Comparison of ENCODE assay signal across 8 cellular contexts in the genomic region with DNA sequence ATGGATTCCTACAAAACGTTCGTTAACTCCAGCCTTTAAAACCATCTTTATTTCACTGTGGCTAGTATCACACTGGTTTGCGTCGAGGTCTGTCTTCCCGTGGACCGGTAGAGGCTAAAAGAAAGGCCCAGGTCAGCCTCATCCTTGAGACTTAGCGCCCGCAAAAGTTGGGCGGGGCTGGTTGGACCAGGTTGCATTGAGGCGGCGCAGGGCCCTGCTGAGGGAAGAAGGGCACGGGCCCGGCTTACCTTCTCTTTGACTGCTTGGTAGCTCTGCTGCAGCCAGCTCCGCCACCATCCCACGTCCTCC. TPM values are rescaled to one million over a fixed set of nuclear protein-coding genes. Genes with fewer than 3 reads are reported as not detected.
DNase-seq lines count a peak whose midpoint lies in the region; ATAC-seq and TF ChIP-seq lines count a peak whose summit lies in the region.

No MANE protein-coding gene starts in this region.

- CTCF ChIA-PET in activated CD4-positive, alpha-beta memory T cell treated with anti-CD3 and anti-CD28 coated beads for 36 hours (lab: Charles Lee): interaction anchor here (1.0 to 3.1 kb wide), 7 partner anchors 11 to 178 kb away, joined by 3 to 17 read pairs (median 4); partner anchors contain the start of gene MARCKSL1

- H3K9me3 Mint-ChIP-seq in activated CD4-positive, alpha-beta memory T cell treated with anti-CD3 and anti-CD28 coated beads for 36 hours: peaks cover 2% of the 10 kb centered on the region

- peak overlapping the region; percentile 92 for H3K4me3 ChIP-seq in fibroblast of mammary gland (ENCODE audit: control insufficient read depth, low read depth, low read length)

- H3K27me3 Mint-ChIP-seq in activated CD4-positive, alpha-beta memory T cell treated with anti-CD3 and anti-CD28 coated beads for 36 hours: no peaks in the 10 kb centered on the region

- DNase-seq in activated T-cell treated with anti-CD3 and anti-CD28 coated beads for 4 hours: peak; percentile 8
- no peak for DNase-seq in activated T-cell treated with anti-CD3 and anti-CD28 coated beads, Interleukin-2, amount 50 U/mL, for 48 hours
- peak; percentile 49 for DNase-seq in activated CD4-positive, alpha-beta memory T cell treated with anti-CD3 and anti-CD28 coated beads for 36 hours
- DNase-seq in fibroblast of mammary gland (ENCODE audit: low read depth): no peak
- DNase-seq in omental fat pad (ENCODE audit: low spot score): no peak
- DNase-seq in ecto neural progenitor cell (ENCODE audit: low spot score): no peak
- no peak for DNase-seq in MV-4-11 (lab: John Stamatoyannopoulos, UW)

- peaks cover 22% of the 10 kb centered on the region for H3K4me1 Mint-ChIP-seq in activated CD4-positive, alpha-beta memory T cell treated with anti-CD3 and anti-CD28 coated beads for 36 hours (ENCODE audit: low read depth)

- peak overlapping the region; percentile 94 for H3K4me3 Mint-ChIP-seq in activated CD4-positive, alpha-beta memory T cell treated with anti-CD3 and anti-CD28 coated beads for 36 hours

- ATAC-seq in HG03439 (IDR thresholded peaks at IDR 0.05; ENCODE audit: unreplicated experiment): peak; percentile 22
- peak; percentile 1 for ATAC-seq in omental fat pad (ENCODE audit: low FRiP score)

- TF ChIP-seq CTCF in fibroblast of mammary gland (conservative IDR thresholded peaks at IDR 0.05; ENCODE audit: control insufficient read depth, insufficient read depth, low read depth, low read length): no peak
- no peak for TF ChIP-seq CTCF in omental fat pad (IDR thresholded peaks at IDR 0.05)

- peaks cover 5% of the 10 kb centered on the region for H3K36me3 Mint-ChIP-seq in activated CD4-positive, alpha-beta memory T cell treated with anti-CD3 and anti-CD28 coated beads for 36 hours

- peak overlapping the region; percentile 90 for H3K27ac Mint-ChIP-seq in activated CD4-positive, alpha-beta memory T cell treated with anti-CD3 and anti-CD28 coated beads for 36 hours

- POLR2A ChIA-PET in activated CD4-positive, alpha-beta memory T cell treated with anti-CD3 and anti-CD28 coated beads for 36 hours (lab: Charles Lee): interaction anchor here (1.1 to 2.1 kb wide), 8 partner anchors 8 to 257 kb away, joined by 3 to 11 read pairs (median 4); partner anchors contain the start of genes MARCKSL1, RBBP4, TXLNA and ZBTB8OS

- intact Hi-C loops in activated CD4-positive, alpha-beta memory T cell treated with anti-CD3 and anti-CD28 coated beads for 36 hours (cut with micrococcal nuclease): loop anchor here (1.0 to 2.0 kb wide), 5 partner anchors 55 to 321 kb away; partner anchors contain the start of genes EIF3I, HDAC1, LCK and TMEM234

RNA-seq across cellular contexts. Expression of gene BSDC1, which starts 0.5 kb away (rescaled TPM):
- total RNA-seq in activated CD4-positive, alpha-beta memory T cell treated with anti-CD3 and anti-CD28 coated beads for 36 hours: 10 to 100 TPM; 32.1 to 33.2 TPM
- total RNA-seq in omental fat pad: 10 to 100 TPM; 51.9 to 73.1 (median 69.5) TPM

RNA-seq across cellular contexts. Expression of gene TSSK3, which starts 31.4 kb away (rescaled TPM):
- under 1 TPM; 0.69 to 0.90 TPM for total RNA-seq in activated CD4-positive, alpha-beta memory T cell treated with anti-CD3 and anti-CD28 coated beads for 36 hours
- total RNA-seq in omental fat pad: under 1 TPM in 1 of 4 donors, not detected in 3; 0.48 TPM

RNA-seq across cellular contexts. Expression of gene FAM229A, which starts 31.5 kb away (rescaled TPM):
- 1 to 10 TPM; 3.6 to 4.2 TPM for total RNA-seq in activated CD4-positive, alpha-beta memory T cell treated with anti-CD3 and anti-CD28 coated beads for 36 hours
- 10 to 100 TPM in 1 of 4 donors, 1 to 10 TPM in 3; 2.5 to 13.4 (median 5.4) TPM for total RNA-seq in omental fat pad

RNA-seq across cellular contexts. Expression of gene MARCKSL1, which starts 57.8 kb away (rescaled TPM):
- total RNA-seq in activated CD4-positive, alpha-beta memory T cell treated with anti-CD3 and anti-CD28 coated beads for 36 hours: 10 to 100 TPM; 13.1 to 14.6 TPM
- total RNA-seq in omental fat pad: 10 to 100 TPM; 29.5 to 61.0 (median 42.7) TPM

Comparison
In these comparisons a context has a peak if more than half of its experiments do, and no peak if none do; other contexts are left out.
1. DNase-seq: peak in activated T-cell treated with anti-CD3 and anti-CD28 coated beads for 4 hours (single experiment) and activated CD4-positive, alpha-beta memory T cell treated with anti-CD3 and anti-CD28 coated beads for 36 hours (single experiment); none in activated T-cell treated with anti-CD3 and anti-CD28 coated beads, Interleukin-2, amount 50 U/mL, for 48 hours (0 of 2), fibroblast of mammary gland (single experiment), omental fat pad (single experiment), ecto neural progenitor cell (single experiment) and MV-4-11 (single experiment).